19 cellular contexts compared by ENCODE assay signal in genomic region chr2:217367464-217367863, GRCh38.
DNase-seq lines count a peak whose midpoint lies in the region; ATAC-seq and TF ChIP-seq lines count a peak whose summit lies in the region.
"Had no signal": no experiment of that assay in that cellular context is flagged by ENCODE, and none has a peak within 500 bp of the region (broad histone marks: within the 10 kb centered on the region; RNA-seq: fewer than 3 reads in every experiment).

No MANE protein-coding gene starts in this region.

- TF ChIP-seq CTCF in RWPE2 (IDR thresholded peaks at IDR 0.05; ENCODE audit: poor library complexity, severe bottlenecking) = no peak
- TF ChIP-seq CTCF in foreskin keratinocyte (conservative IDR thresholded peaks at IDR 0.05) = no peak
- no peak for TF ChIP-seq CTCF in sigmoid colon (IDR thresholded peaks at IDR 0.05)
- TF ChIP-seq CTCF in stomach (IDR thresholded peaks at IDR 0.05) = no peak

- DNase-seq in ELR (ENCODE audit: low read depth) = peak; percentile 66
- DNase-seq in RWPE2 (ENCODE audit: low spot score) = no peak
- peak; percentile 13 to 63 for DNase-seq in foreskin keratinocyte
- DNase-seq in sigmoid colon = no peak
- no peak for DNase-seq in HuH-7.5 (ENCODE audit: low spot score)
- DNase-seq in stomach = no peak
- no peak for DNase-seq in Kasumi-1 (lab: John Stamatoyannopoulos, UW)
- DNase-seq: activated CD4-positive, alpha-beta T cell treated with anti-CD3 and anti-CD28 coated beads for 1 hour; caudate nucleus; DMS153; effector memory CD4-positive, alpha-beta T cell; hippocampal formation; left cardiac atrium; NCI-H1417 treated with DMSO at 0.1 percent for 48 hours; NCI-H526; right lobe of liver; stimulated activated naive CD8-positive, alpha-beta T cell treated with anti-CD3 and anti-CD28 coated beads, Interleukin-15, Interleukin-2, amounts not matched to agents 100 U/mL and 50 U/mL, for 24 hours; T-helper 9 cell had no signal

- no peak for TF ChIP-seq POLR2A in sigmoid colon (IDR thresholded peaks at IDR 0.05)
- TF ChIP-seq POLR2A in stomach (IDR thresholded peaks at IDR 0.05) = no peak

- WGBS in sigmoid colon, 2 donors = 83 to 84% methylated on average over 4 of the region's 4 CpGs
- WGBS in stomach, 5 donors = 55 to 82% (median 71%) methylated on average over 4 of the region's 4 CpGs

- peaks cover 23% of the 10 kb centered on the region for H3K4me1 ChIP-seq in RWPE2 (ENCODE audit: insufficient read depth, poor library complexity, severe bottlenecking)
- peaks cover 24% of the 10 kb centered on the region for H3K4me1 ChIP-seq in foreskin keratinocyte
- H3K4me1 ChIP-seq in sigmoid colon = peaks cover 0 to 44% (median 36%) of the 10 kb centered on the region in 4 donors
- H3K4me1 ChIP-seq in stomach = peaks cover 0 to 9% (median 0%) of the 10 kb centered on the region in 4 donors
- H3K4me1 ChIP-seq: right lobe of liver had no signal

- ATAC-seq in RWPE2 (ENCODE audit: low read depth) (peak; percentile 51), foreskin keratinocyte (peak; percentile 25)
- ATAC-seq: left cardiac atrium; right lobe of liver; stimulated activated naive CD8-positive, alpha-beta T cell treated with anti-CD3 and anti-CD28 coated beads, Interleukin-15, Interleukin-2, amounts not matched to agents 100 U/mL and 50 U/mL, for 24 hours had no signal

- TF ChIP-seq EP300 in sigmoid colon (IDR thresholded peaks at IDR 0.05) = no peak
- TF ChIP-seq EP300 in stomach (IDR thresholded peaks at IDR 0.05) = no peak

- intact Hi-C loops in sigmoid colon (cut with DNase I) = no loop called here
- intact Hi-C loops in stomach (cut with DNase I; ENCODE audit: low total_unique reads) = no loop called here

- H3K9me3 ChIP-seq in RWPE2 (ENCODE audit: severe bottlenecking) (no peaks in the 10 kb centered on the region), sigmoid colon (no peaks in the 10 kb centered on the region), stomach (no peaks in the 10 kb centered on the region)
- H3K9me3 ChIP-seq: right lobe of liver had no signal

- H3K27ac ChIP-seq in RWPE2 (ENCODE audit: poor library complexity, severe bottlenecking) (peak overlapping the region; percentile 69), foreskin keratinocyte (no peak overlapping the region), sigmoid colon (peak overlapping the region; percentile 30 to 73 (median 58)), stomach (no peak overlapping the region)
- H3K27ac ChIP-seq: BLaER1 treated with 17β-estradiol and CSF1 and Interleukin-3, amounts not matched to agents 10 nM and 100 nM; right lobe of liver had no signal

- no peaks in the 10 kb centered on the region for H3K36me3 ChIP-seq in RWPE2 (ENCODE audit: low read depth)
- no peaks in the 10 kb centered on the region for H3K36me3 ChIP-seq in sigmoid colon
- no peaks in the 10 kb centered on the region for H3K36me3 ChIP-seq in stomach
- H3K36me3 ChIP-seq: BLaER1 treated with 17β-estradiol and CSF1 and Interleukin-3, amounts not matched to agents 10 nM and 100 nM; right lobe of liver had no signal

- no peaks in the 10 kb centered on the region for H3K27me3 ChIP-seq in RWPE2 (ENCODE audit: insufficient read depth, poor library complexity, severe bottlenecking)
- H3K27me3 ChIP-seq in foreskin keratinocyte = no peaks in the 10 kb centered on the region
- H3K27me3 ChIP-seq in sigmoid colon = no peaks in the 10 kb centered on the region
- no peaks in the 10 kb centered on the region for H3K27me3 ChIP-seq in stomach
- H3K27me3 ChIP-seq: right lobe of liver had no signal

- H3K4me3 ChIP-seq in RWPE2 (ENCODE audit: severe bottlenecking) (no peak overlapping the region), sigmoid colon (no peak overlapping the region), stomach (no peak overlapping the region)
- H3K4me3 ChIP-seq: BLaER1 treated with 17β-estradiol and CSF1 and Interleukin-3, amounts not matched to agents 10 nM and 100 nM; right lobe of liver had no signal

Comparison
In these comparisons a context has a peak if more than half of its experiments do, and no peak if none do; other contexts are left out.
1. DNase-seq: peak in ELR (single experiment) and foreskin keratinocyte (2 of 2); none in RWPE2 (single experiment), sigmoid colon (single experiment), HuH-7.5 (single experiment), stomach (single experiment) and Kasumi-1 (0 of 2).
2. H3K27ac ChIP-seq: peak in RWPE2 (single experiment) and sigmoid colon (4 of 4); none in foreskin keratinocyte (single experiment) and stomach (0 of 5).